ENCODE assay signal across 16 cellular contexts in genomic region chr20:64040231-64041039, GRCh38. TPM values are rescaled to one million over a fixed set of nuclear protein-coding genes. Genes with fewer than 3 reads are reported as not detected.
DNase-seq lines count a peak whose midpoint lies in the region; ATAC-seq and TF ChIP-seq lines count a peak whose summit lies in the region.
"Had no signal": no experiment of that assay in that cellular context is flagged by ENCODE, and none has a peak within 500 bp of the region (broad histone marks: within the 10 kb centered on the region; RNA-seq: fewer than 3 reads in every experiment).

No MANE protein-coding gene starts in this region.

- H3K9ac ChIP-seq in BLaER1 treated with 17β-estradiol and CSF1 and Interleukin-3, amounts not matched to agents 10 nM and 100 nM = peak overlapping the region in 5 of 11 experiments; percentile 41 to 78 (median 76); a peak in 6 of 22 replicates

- peak overlapping the region; percentile 86 for H3K4me3 Mint-ChIP-seq in activated CD4-positive, alpha-beta T cell treated with anti-CD3 and anti-CD28 coated beads, Interleukin-2, amount 10 ng/mL, durations not matched to agents 24 days and 14 days
- peak overlapping the region; percentile 84 for H3K4me3 Mint-ChIP-seq in T-helper 17 cell

- no peaks in the 10 kb centered on the region for H3K27me3 Mint-ChIP-seq in activated CD4-positive, alpha-beta T cell treated with anti-CD3 and anti-CD28 coated beads, Interleukin-2, amount 10 ng/mL, durations not matched to agents 24 days and 14 days
- H3K27me3 Mint-ChIP-seq in T-helper 17 cell = no peaks in the 10 kb centered on the region

- H3K36me3 ChIP-seq in BLaER1 treated with 17β-estradiol and CSF1 and Interleukin-3, amounts not matched to agents 10 nM and 100 nM = peaks cover 0 to 7% (median 0%) of the 10 kb centered on the region in 11 experiments; a peak in 5 of 22 replicates
- no peaks in the 10 kb centered on the region for H3K36me3 ChIP-seq in lung (ENCODE audit: control insufficient read depth in 2 of 2, insufficient read depth in 2 of 2, low read length in 2 of 2)
- H3K36me3 ChIP-seq: prostate gland had no signal

- peak overlapping the region in 5 of 11 experiments; percentile 15 to 81 (median 70); a peak in 11 of 22 replicates for H3K27ac ChIP-seq in BLaER1 treated with 17β-estradiol and CSF1 and Interleukin-3, amounts not matched to agents 10 nM and 100 nM
- H3K27ac ChIP-seq in lung (ENCODE audit: low read depth in 1 of 2, low read length in 1 of 2) (peak overlapping the region; percentile 3 to 48), foreskin keratinocyte (no peak overlapping the region)
- H3K27ac ChIP-seq: HL-60, prostate gland had no signal

- H3K27ac Mint-ChIP-seq in activated CD4-positive, alpha-beta T cell treated with anti-CD3 and anti-CD28 coated beads, Interleukin-2, amount 10 ng/mL, durations not matched to agents 24 days and 14 days = peak overlapping the region; percentile 77
- peak overlapping the region; percentile 76 for H3K27ac Mint-ChIP-seq in T-helper 17 cell

- peaks cover under 1% of the 10 kb centered on the region for H3K36me3 Mint-ChIP-seq in activated CD4-positive, alpha-beta T cell treated with anti-CD3 and anti-CD28 coated beads, Interleukin-2, amount 10 ng/mL, durations not matched to agents 24 days and 14 days (ENCODE audit: low read depth)
- H3K36me3 Mint-ChIP-seq in T-helper 17 cell (ENCODE audit: low read depth) = no peaks in the 10 kb centered on the region

- peaks cover 62 to 96% (median 84%) of the 10 kb centered on the region in 10 experiments for H3K4me1 ChIP-seq in BLaER1 treated with 17β-estradiol and CSF1 and Interleukin-3, amounts not matched to agents 10 nM and 100 nM
- H3K4me1 ChIP-seq in lung (ENCODE audit: control insufficient read depth in 2 of 2, insufficient read depth in 2 of 2, low read length in 2 of 2) (peaks cover 0 to 18% of the 10 kb centered on the region in 2 donors), foreskin keratinocyte (peaks cover 18% of the 10 kb centered on the region)

- no peaks in the 10 kb centered on the region for H3K9me3 ChIP-seq in BLaER1 treated with 17β-estradiol and CSF1 and Interleukin-3, amounts not matched to agents 10 nM and 100 nM (replicated peaks in 1 of 11)
- H3K9me3 ChIP-seq in T-helper 17 cell (ENCODE audit: control insufficient read depth, low read length, poor library complexity, severe bottlenecking) = no peaks in the 10 kb centered on the region
- H3K9me3 ChIP-seq in lung (ENCODE audit: control insufficient read depth in 2 of 2, insufficient read depth in 1 of 2, low read length in 1 of 2) = no peaks in the 10 kb centered on the region
- H3K9me3 ChIP-seq: prostate gland had no signal

- peak overlapping the region; percentile 95 to 100 (median 99); a peak in 21 of 22 replicates for H3K4me2 ChIP-seq in BLaER1 treated with 17β-estradiol and CSF1 and Interleukin-3, amounts not matched to agents 10 nM and 100 nM

- no peaks in the 10 kb centered on the region for H3K9me3 Mint-ChIP-seq in activated CD4-positive, alpha-beta T cell treated with anti-CD3 and anti-CD28 coated beads, Interleukin-2, amount 10 ng/mL, durations not matched to agents 24 days and 14 days

- peak; percentile 59 for DNase-seq in activated CD4-positive, alpha-beta T cell treated with anti-CD3 and anti-CD28 coated beads, Interleukin-2, amount 10 ng/mL, durations not matched to agents 24 days and 14 days
- no peak for DNase-seq in activated CD4-positive, alpha-beta T cell treated with anti-CD3 and anti-CD28 coated beads, Interleukin-2, amount 50 U/mL, for 48 hours
- DNase-seq in T-helper 17 cell (no peak), lung (ENCODE audit: low spot score) (no peak), occipital lobe (lab: John Stamatoyannopoulos, UW) (no peak), foreskin keratinocyte (no peak)
- no peak for DNase-seq in stimulated activated CD4-positive, alpha-beta T cell treated with anti-CD3 and anti-CD28 coated beads, Interleukin-12 subunit alpha, Interleukin-12 subunit beta, amount 100 ng/mL, for 4 hours
- DNase-seq: amygdala, erythroblast, Kasumi-1, kidney glomerular epithelial cell, NCI-H1436 treated with DMSO at 0.1 percent for 48 hours, NCI-H345 had no signal

- no peak for TF ChIP-seq CTCF in lung (IDR thresholded peaks at IDR 0.05; ENCODE audit: control extremely low read depth, extremely low read depth)
- TF ChIP-seq CTCF in foreskin keratinocyte (conservative IDR thresholded peaks at IDR 0.05) = no peak

- intact Hi-C loops in activated CD4-positive, alpha-beta T cell treated with anti-CD3 and anti-CD28 coated beads, Interleukin-2, amount 10 ng/mL, durations not matched to agents 24 days and 14 days (cut with micrococcal nuclease) = no loop called here

- peaks cover 0 to 37% (median 21%) of the 10 kb centered on the region in 11 experiments; a peak in 17 of 22 replicates for H4K20me1 ChIP-seq in BLaER1 treated with 17β-estradiol and CSF1 and Interleukin-3, amounts not matched to agents 10 nM and 100 nM

- WGBS in lung, 2 donors = 59 to 64% methylated on average over 12 of the region's 12 CpGs

- peaks cover 40% of the 10 kb centered on the region for H3K4me1 Mint-ChIP-seq in activated CD4-positive, alpha-beta T cell treated with anti-CD3 and anti-CD28 coated beads, Interleukin-2, amount 10 ng/mL, durations not matched to agents 24 days and 14 days
- peaks cover 23% of the 10 kb centered on the region for H3K4me1 Mint-ChIP-seq in T-helper 17 cell

- H3K4me3 ChIP-seq in BLaER1 treated with 17β-estradiol and CSF1 and Interleukin-3, amounts not matched to agents 10 nM and 100 nM = peak overlapping the region in 3 of 10 experiments; percentile 57 to 73 (median 57); a peak in 3 of 20 replicates
- H3K4me3 ChIP-seq in lung = no peak overlapping the region
- H3K4me3 ChIP-seq: prostate gland had no signal

- no peak for ATAC-seq in T-helper 17 cell
- ATAC-seq in lung (ENCODE audit: insufficient read depth, low FRiP score) = no peak
- no peak for ATAC-seq in foreskin keratinocyte

- H3K27me3 ChIP-seq in BLaER1 treated with 17β-estradiol and CSF1 and Interleukin-3, amounts not matched to agents 10 nM and 100 nM = peaks cover 69 to 85% (median 77%) of the 10 kb centered on the region in 11 experiments
- H3K27me3 ChIP-seq in lung (ENCODE audit: control insufficient read depth, insufficient read depth) (no peaks in the 10 kb centered on the region), foreskin keratinocyte (peaks cover 27% of the 10 kb centered on the region)

RNA-seq across cellular contexts. Expression of gene C20orf204, which starts 4.5 kb away (rescaled TPM):
- total RNA-seq in activated CD4-positive, alpha-beta T cell treated with anti-CD3 and anti-CD28 coated beads, Interleukin-2, amount 10 ng/mL, durations not matched to agents 24 days and 14 days = 5.5 and 6.8 TPM in 2 replicates
- 10 to 100 TPM in 1 of 2 donors, 1 to 10 TPM in 1; 7.8 to 10.4 TPM for total RNA-seq in T-helper 17 cell
- total RNA-seq in lung = 1 to 10 TPM; 1.3 to 2.0 TPM
- polyA plus RNA-seq in lung = under 1 TPM; 0.50 to 0.63 TPM
- 1.2 TPM for total RNA-seq in occipital lobe
- total RNA-seq in foreskin keratinocyte = 0.18 and 0.34 TPM in 2 replicates
- polyA plus RNA-seq in foreskin keratinocyte = 0.10 and 0.11 TPM in 2 replicates

RNA-seq across cellular contexts. Expression of gene SOX18, which starts 9.0 kb away (rescaled TPM):
- 0.84 and 0.92 TPM in 2 replicates for total RNA-seq in activated CD4-positive, alpha-beta T cell treated with anti-CD3 and anti-CD28 coated beads, Interleukin-2, amount 10 ng/mL, durations not matched to agents 24 days and 14 days
- total RNA-seq in T-helper 17 cell (not detected), lung (10 to 100 TPM; 12.1 to 52.2 TPM), occipital lobe (0.31 TPM), foreskin keratinocyte (not detected in 2 replicates)
- polyA plus RNA-seq in lung (10 to 100 TPM; 26.9 to 31.7 TPM), foreskin keratinocyte (0.03 and 0.04 TPM in 2 replicates)

RNA-seq across cellular contexts. Expression of gene TCEA2, which starts 22.6 kb away (rescaled TPM):
- 35.4 and 36.8 TPM in 2 replicates for total RNA-seq in activated CD4-positive, alpha-beta T cell treated with anti-CD3 and anti-CD28 coated beads, Interleukin-2, amount 10 ng/mL, durations not matched to agents 24 days and 14 days
- 10 to 100 TPM; 20.0 to 21.0 TPM for total RNA-seq in T-helper 17 cell
- 10 to 100 TPM; 28.5 to 32.8 TPM for total RNA-seq in lung
- 10 to 100 TPM; 18.3 to 32.9 TPM for polyA plus RNA-seq in lung
- total RNA-seq in occipital lobe = 36.0 TPM
- 11.0 and 11.4 TPM in 2 replicates for total RNA-seq in foreskin keratinocyte
- polyA plus RNA-seq in foreskin keratinocyte = 22.9 and 25.9 TPM in 2 replicates

RNA-seq across cellular contexts. Expression of gene RGS19, which starts 38.9 kb away (rescaled TPM):
- total RNA-seq in activated CD4-positive, alpha-beta T cell treated with anti-CD3 and anti-CD28 coated beads, Interleukin-2, amount 10 ng/mL, durations not matched to agents 24 days and 14 days = 50.0 TPM in 2 replicates
- total RNA-seq in T-helper 17 cell (10 to 100 TPM; 42.8 to 50.9 TPM), lung (10 to 100 TPM; 15.1 to 50.7 TPM), occipital lobe (10.1 TPM), foreskin keratinocyte (23.7 and 23.8 TPM in 2 replicates)
- polyA plus RNA-seq in lung (10 to 100 TPM; 19.5 to 99.0 TPM), foreskin keratinocyte (26.1 and 26.3 TPM in 2 replicates)

RNA-seq across cellular contexts. Expression of gene OPRL1, which starts 39.4 kb away (rescaled TPM):
- total RNA-seq in activated CD4-positive, alpha-beta T cell treated with anti-CD3 and anti-CD28 coated beads, Interleukin-2, amount 10 ng/mL, durations not matched to agents 24 days and 14 days = 0.23 and 0.28 TPM in 2 replicates
- total RNA-seq in T-helper 17 cell (1 to 10 TPM; 1.4 to 2.7 TPM), lung (1 to 10 TPM; 1.6 to 2.5 TPM), occipital lobe (14.3 TPM), foreskin keratinocyte (0.10 and 0.14 TPM in 2 replicates)
- polyA plus RNA-seq in lung (1 to 10 TPM in 1 of 2 donors, under 1 TPM in 1; 0.45 to 3.1 TPM), foreskin keratinocyte (0.12 and 0.14 TPM in 2 replicates)
